Comparison of ENCODE assay signal across 1 cellular context in the genomic region with DNA sequence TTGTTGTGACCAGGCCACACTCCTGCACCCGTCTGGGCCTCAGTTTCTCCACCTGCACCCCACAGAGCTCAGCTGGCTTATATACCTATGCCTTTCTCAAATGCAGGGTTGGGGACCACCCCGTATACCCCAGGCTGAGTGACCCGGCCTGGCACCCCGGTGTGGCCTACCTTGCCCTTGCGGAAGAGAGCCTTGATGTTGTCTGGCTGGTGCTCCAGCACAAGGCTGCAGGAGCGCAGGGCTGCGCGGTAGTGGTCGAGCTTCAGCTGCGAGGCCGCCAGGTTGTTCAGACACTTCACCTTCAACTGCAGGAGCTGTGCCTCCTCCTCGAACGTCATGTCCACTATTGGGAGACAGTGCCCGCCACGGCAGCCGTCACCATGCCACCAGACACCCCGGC.
TF ChIP-seq lines count a peak whose summit lies in the region.

No MANE protein-coding gene starts in this region.

TF ChIP-seq in HepG2, 621 proteins besides CTCF, POLR2A, EP300 and RAD21:
- TF ChIP-seq THAP11 (CRISPR knock-in tag; IDR thresholded peaks at IDR 0.05) = no peak
- no peak for TF ChIP-seq RARA (CRISPR knock-in tag; IDR thresholded peaks at IDR 0.05)
- no peak for TF ChIP-seq CSRNP2 (CRISPR knock-in tag; conservative IDR thresholded peaks at IDR 0.05; ENCODE audit: low read depth)
- no peak for TF ChIP-seq DMTF1 (CRISPR knock-in tag; IDR thresholded peaks at IDR 0.05)
TF ChIP-seq in HepG2: peak in this region for 0.
